In the genomic region with DNA sequence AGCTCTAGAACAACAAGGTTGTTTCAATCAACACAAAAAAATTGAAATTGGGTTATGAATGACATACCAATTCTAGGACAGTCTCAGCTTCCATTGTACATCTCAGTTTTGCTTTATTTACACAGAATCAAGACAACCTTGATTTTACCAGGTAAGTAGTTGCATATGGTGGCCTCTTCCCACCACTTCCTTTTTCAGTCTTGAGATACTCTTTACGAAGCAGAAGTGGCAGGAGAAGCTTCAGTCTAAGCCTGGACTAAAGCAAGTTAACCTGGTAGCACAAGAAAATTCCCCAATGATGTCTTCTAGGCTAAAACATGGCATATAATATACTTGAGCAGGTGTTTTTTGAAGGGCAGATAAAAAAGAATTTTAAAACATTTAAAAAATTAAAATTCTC, we compare ENCODE assay signal across 21 cellular contexts.
"Had no signal": no experiment of that assay in that cellular context is flagged by ENCODE, and none has a peak within 500 bp of the region (broad histone marks: within the 10 kb centered on the region; RNA-seq: fewer than 3 reads in every experiment).

No MANE protein-coding gene starts in this region.

- H3K27me3 ChIP-seq: gastrocnemius medialis, right atrium auricular region, sigmoid colon, testis, tibial artery had no signal

- H3K9me3 ChIP-seq: gastrocnemius medialis, lower lobe of right lung, prostate gland, right atrium auricular region, sigmoid colon, testis, tibial artery had no signal

- ATAC-seq: effector memory CD8-positive, alpha-beta T cell; gastrocnemius medialis; left ventricle myocardium superior; lower lobe of right lung; naive thymus-derived CD8-positive, alpha-beta T cell; stimulated activated effector memory CD8-positive, alpha-beta T cell treated with anti-CD3 and anti-CD28 coated beads, Interleukin-12 subunit alpha, Interleukin-12 subunit beta, amount 100 ng/mL, for 72 hours; stimulated activated naive CD8-positive, alpha-beta T cell treated with anti-CD3 and anti-CD28 coated beads, Interleukin-15, Interleukin-2, amounts not matched to agents 100 U/mL and 50 U/mL, for 24 hours had no signal

- H3K36me3 ChIP-seq: gastrocnemius medialis, lower lobe of right lung, prostate gland, right atrium auricular region, sigmoid colon, tibial artery had no signal

- H3K4me3 ChIP-seq: coronary artery, gastrocnemius medialis, lower lobe of right lung, prostate gland, right atrium auricular region, sigmoid colon, testis, tibial artery had no signal

- H3K4me1 ChIP-seq: gastrocnemius medialis, lower lobe of right lung, prostate gland, right atrium auricular region, sigmoid colon, testis, tibial artery had no signal

- DNase-seq: effector memory CD8-positive, alpha-beta T cell; erythroblast; foreskin fibroblast; gastrocnemius medialis; head of caudate nucleus; left ventricle myocardium superior; lower lobe of right lung; naive thymus-derived CD8-positive, alpha-beta T cell; nephron progenitor cell; nucleus accumbens; sigmoid colon; stimulated activated CD4-positive, alpha-beta T cell treated with anti-CD3 and anti-CD28 coated beads, Interleukin-2, amount 100 ng/mL, for 24 hours; stimulated activated CD4-positive, alpha-beta T cell treated with anti-CD3 and anti-CD28 coated beads, Interleukin-4, amount 100 ng/mL, for 24 hours; stimulated activated naive CD8-positive, alpha-beta T cell treated with anti-CD3 and anti-CD28 coated beads, Interleukin-15, Interleukin-2, amounts not matched to agents 100 U/mL and 50 U/mL, for 24 hours; substantia nigra; testis; tibial artery had no signal

- H3K27ac ChIP-seq: coronary artery, gastrocnemius medialis, lower lobe of right lung, prostate gland, right atrium auricular region, sigmoid colon, testis, tibial artery had no signal
